ENCODE assay signal across 21 cellular contexts in the genomic region with DNA sequence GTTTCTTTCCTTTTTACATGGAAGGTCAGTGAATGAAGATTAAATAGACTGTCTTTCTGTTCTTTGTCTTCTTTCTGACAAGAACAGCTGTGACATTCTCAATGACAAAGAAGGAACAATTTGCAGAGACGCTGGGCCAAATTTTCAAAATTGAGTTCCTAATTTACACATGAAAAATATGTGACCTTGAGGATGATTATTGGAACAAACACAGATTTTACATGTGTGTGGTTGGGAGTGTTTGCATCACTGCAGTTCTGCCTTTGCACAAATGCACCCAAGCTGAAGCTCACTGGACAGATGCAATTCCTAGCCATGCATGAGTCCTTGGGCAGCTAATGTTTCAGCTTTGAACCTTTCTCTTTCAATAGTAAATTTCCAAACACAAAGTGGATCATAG.
"Had no signal": no experiment of that assay in that cellular context is flagged by ENCODE, and none has a peak within 500 bp of the region (broad histone marks: within the 10 kb centered on the region; RNA-seq: fewer than 3 reads in every experiment).

No MANE protein-coding gene starts in this region.

- H3K4me3 Mint-ChIP-seq: activated naive CD8-positive, alpha-beta T cell treated with anti-CD3 and anti-CD28 coated beads for 36 hours; activated T-cell treated with anti-CD3 and anti-CD28 coated beads, Interleukin-2, amount 50 U/mL, for 4 hours; natural killer cell treated with Interleukin-12 subunit alpha and Interleukin-12 subunit beta and Interleukin-15 and Interleukin-18, amount 100 ng/mL, for 72 hours; T-helper 1 cell treated with Interleukin-12 subunit alpha and Interleukin-12 subunit beta and Interleukin-4 antibody, amounts not matched to agents 30 μg/mL and 1 μg/mL, for 36 hours; WTC11 had no signal

- DNase-seq: activated CD4-positive, alpha-beta T cell treated with anti-CD3 and anti-CD28 coated beads, Interleukin-2, amount 50 U/mL, for 48 hours; activated CD8-positive, alpha-beta memory T cell treated with anti-CD3 and anti-CD28 coated beads, Interleukin-2, amount 50 U/mL, for 48 hours; activated naive CD4-positive, alpha-beta T cell; activated naive CD8-positive, alpha-beta T cell treated with anti-CD3 and anti-CD28 coated beads for 36 hours; activated T-cell treated with anti-CD3 and anti-CD28 coated beads, Interleukin-2, amount 50 U/mL, for 4 hours; amniotic stem cell; head of caudate nucleus; left lung; midbrain; sigmoid colon; spleen; stimulated activated CD4-positive, alpha-beta T cell treated with anti-CD3 and anti-CD28 coated beads, Interleukin-4, amount 100 ng/mL, for 24 hours; stimulated activated naive CD8-positive, alpha-beta T cell treated with anti-CD3 and anti-CD28 coated beads, Interleukin-15, Interleukin-2, amounts not matched to agents 100 U/mL and 50 U/mL, for 24 hours; T1000; thyroid gland had no signal

- ATAC-seq: activated T-cell treated with anti-CD3 and anti-CD28 coated beads, Interleukin-2, amount 50 U/mL, for 4 hours; left lung; stimulated activated naive CD8-positive, alpha-beta T cell treated with anti-CD3 and anti-CD28 coated beads, Interleukin-15, Interleukin-2, amounts not matched to agents 100 U/mL and 50 U/mL, for 24 hours; WTC11 had no signal

- H3K27ac ChIP-seq: epithelial cell of prostate, spleen, thyroid gland had no signal

- H3K4me1 Mint-ChIP-seq: activated naive CD8-positive, alpha-beta T cell treated with anti-CD3 and anti-CD28 coated beads for 36 hours had no signal

- H3K27me3 ChIP-seq: gastroesophageal sphincter, left lung, sigmoid colon, thyroid gland had no signal

- H3K36me3 ChIP-seq: gastroesophageal sphincter, left lung, sigmoid colon, spleen, thyroid gland had no signal

- H3K4me1 ChIP-seq: left lung, spleen had no signal

- H3K9me3 ChIP-seq: gastroesophageal sphincter, left lung, sigmoid colon, spleen, thyroid gland had no signal

- H3K9me3 Mint-ChIP-seq: activated naive CD8-positive, alpha-beta T cell treated with anti-CD3 and anti-CD28 coated beads for 36 hours; activated T-cell treated with anti-CD3 and anti-CD28 coated beads, Interleukin-2, amount 50 U/mL, for 4 hours; activated T-helper 2 cell treated with anti-CD3 and anti-CD28 coated beads, Interferon-gamma antibody, Interleukin-2, Interleukin-4, amounts not matched to agents 10 μg/mL and 5 μg/mL and 100 μg/mL, durations not matched to agents 14 hours and 24 hours and 36 hours; natural killer cell treated with Interleukin-12 subunit alpha and Interleukin-12 subunit beta and Interleukin-15 and Interleukin-18, amount 100 ng/mL, for 72 hours; T-helper 1 cell treated with Interleukin-12 subunit alpha and Interleukin-12 subunit beta and Interleukin-4 antibody, amounts not matched to agents 30 μg/mL and 1 μg/mL, for 36 hours; WTC11 had no signal

- H3K4me3 ChIP-seq: gastroesophageal sphincter, left lung, sigmoid colon, spleen, thyroid gland had no signal

- H3K27ac Mint-ChIP-seq: activated naive CD8-positive, alpha-beta T cell treated with anti-CD3 and anti-CD28 coated beads for 36 hours; activated T-helper 2 cell treated with anti-CD3 and anti-CD28 coated beads, Interferon-gamma antibody, Interleukin-2, Interleukin-4, amounts not matched to agents 10 μg/mL and 5 μg/mL and 100 μg/mL, durations not matched to agents 14 hours and 24 hours and 36 hours; natural killer cell treated with Interleukin-12 subunit alpha and Interleukin-12 subunit beta and Interleukin-15 and Interleukin-18, amount 100 ng/mL, for 72 hours; T-helper 1 cell treated with Interleukin-12 subunit alpha and Interleukin-12 subunit beta and Interleukin-4 antibody, amounts not matched to agents 30 μg/mL and 1 μg/mL, for 36 hours; WTC11 had no signal

- H3K36me3 Mint-ChIP-seq: activated naive CD8-positive, alpha-beta T cell treated with anti-CD3 and anti-CD28 coated beads for 36 hours; natural killer cell treated with Interleukin-12 subunit alpha and Interleukin-12 subunit beta and Interleukin-15 and Interleukin-18, amount 100 ng/mL, for 72 hours; WTC11 had no signal
